In the genomic region with DNA sequence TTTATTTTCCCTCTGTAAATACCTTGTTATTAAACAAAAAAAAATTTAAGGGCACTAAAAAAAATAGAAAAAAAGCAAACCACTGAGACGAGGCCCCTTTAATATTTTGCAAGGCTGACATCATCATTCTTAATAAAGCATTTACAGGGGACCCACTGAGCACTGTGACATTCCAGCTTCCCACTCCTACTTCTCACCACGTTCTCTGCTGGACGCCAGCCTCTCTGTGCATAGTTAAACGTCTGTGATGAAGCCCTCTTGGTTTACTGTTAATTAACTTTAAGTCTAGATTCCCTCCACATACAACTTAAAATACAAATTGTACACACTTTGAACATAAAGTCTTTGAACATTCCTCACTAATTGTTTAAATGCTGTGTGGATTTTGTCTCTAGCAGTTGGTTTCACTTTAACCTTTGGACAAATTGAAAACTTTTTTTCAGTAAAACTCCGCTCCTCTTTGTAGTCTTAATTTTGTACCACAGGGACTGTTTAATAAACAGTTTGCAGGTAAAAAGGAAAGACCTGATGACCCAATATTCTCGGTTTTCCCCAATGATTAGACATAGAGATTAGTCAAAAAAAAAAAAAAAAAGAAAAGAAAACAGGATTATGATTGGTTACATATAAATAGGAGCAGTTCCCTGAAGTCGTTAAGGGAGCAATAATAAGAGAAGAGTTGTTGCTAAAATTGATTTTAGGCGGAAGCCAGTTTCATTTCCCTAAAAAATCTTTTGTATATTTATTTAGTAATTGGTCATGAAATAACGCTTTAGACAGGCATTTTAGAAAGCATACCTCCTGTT, we compare ENCODE assay signal across 15 cellular contexts.
DNase-seq lines count a peak whose midpoint lies in the region; ATAC-seq, FAIRE-seq and TF ChIP-seq lines count a peak whose summit lies in the region.
"Had no signal": no experiment of that assay in that cellular context is flagged by ENCODE, and none has a peak within 500 bp of the region (broad histone marks: within the 10 kb centered on the region; RNA-seq: fewer than 3 reads in every experiment).

No MANE protein-coding gene starts in this region.

- FAIRE-seq in H54 (lab: Jason Lieb, UNC), result peak; percentile 6
- FAIRE-seq: GM19239 had no signal

- no peak for ATAC-seq in GM18873 (IDR thresholded peaks at IDR 0.05; ENCODE audit: low FRiP score, unreplicated experiment)
- ATAC-seq: HCT116 had no signal

- no peak for TF ChIP-seq CTCF in fibroblast of pulmonary artery (IDR thresholded peaks at IDR 0.05; ENCODE audit: low read length, missing control alignments)

- no peak for TF ChIP-seq POLR2A in H54 (IDR thresholded peaks at IDR 0.05; ENCODE audit: low read depth, low read length)

- H3K4me3 ChIP-seq in fibroblast of pulmonary artery (replicated peaks; ENCODE audit: low read depth, low read length), result peak overlapping the region; percentile 40

- DNase-seq in H54 (ENCODE audit: insufficient read length, low spot score) (no peak), RPMI7951 (ENCODE audit: low read depth) (peak; percentile 1), fibroblast of pulmonary artery (ENCODE audit: low read depth) (peak; percentile 14), retina (peak; percentile 13), NCI-H226 (no peak), NCI-H510A treated with DMSO at 0.1 percent for 48 hours (lab: John Stamatoyannopoulos, UW) (no peak)
- DNase-seq in stimulated activated CD4-positive, alpha-beta T cell treated with anti-CD3 and anti-CD28 coated beads, Interleukin-2, amount 100 ng/mL, for 24 hours, result no peak
- DNase-seq: activated CD4-positive, alpha-beta T cell treated with anti-CD3 and anti-CD28 coated beads for 48 hours; activated gamma-delta T cell; Kasumi-1; NCI-H524; SW 1271 had no signal

Comparison
In these comparisons a context has a peak if more than half of its experiments do, and no peak if none do; other contexts are left out.
1. DNase-seq: peak in RPMI7951 (single experiment), fibroblast of pulmonary artery (single experiment) and retina (single experiment); none in H54 (single experiment), NCI-H226 (single experiment), stimulated activated CD4-positive, alpha-beta T cell treated with anti-CD3 and anti-CD28 coated beads, Interleukin-2, amount 100 ng/mL, for 24 hours (0 of 2) and NCI-H510A treated with DMSO at 0.1 percent for 48 hours (single experiment).